12 cellular contexts compared by ENCODE assay signal in the genomic region with DNA sequence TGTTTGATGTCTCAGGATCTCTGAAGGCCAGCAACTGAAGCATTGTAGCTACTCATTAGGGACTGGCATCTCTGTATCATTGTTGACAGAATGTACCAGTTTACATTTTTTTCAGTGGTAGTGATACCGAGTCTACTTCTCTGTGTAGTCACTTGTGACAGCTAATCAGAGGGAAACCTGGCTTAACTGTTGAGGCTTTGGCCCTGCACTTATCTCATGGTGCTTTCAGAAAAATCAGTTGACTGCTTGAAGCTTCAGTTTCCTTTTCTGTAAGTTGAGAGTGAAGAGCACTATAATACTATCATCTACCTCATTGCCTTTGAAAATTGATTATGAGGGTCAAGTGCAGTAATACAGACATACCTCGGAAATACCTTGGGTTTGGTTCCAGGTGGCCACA.
A peak's percentile ranks its signal among the peaks of the same experiment; 100 is the strongest.
DNase-seq lines count a peak whose midpoint lies in the region; ATAC-seq and TF ChIP-seq lines count a peak whose summit lies in the region.
"Had no signal": no experiment of that assay in that cellular context is flagged by ENCODE, and none has a peak within 500 bp of the region (broad histone marks: within the 10 kb centered on the region; RNA-seq: fewer than 3 reads in every experiment).

No MANE protein-coding gene starts in this region.

- peaks cover 21% of the 10 kb centered on the region for H4K20me1 ChIP-seq in Karpas-422 (ENCODE audit: insufficient read depth, low read depth, low read length)

- H3K4me1 ChIP-seq in cardiac muscle cell (ENCODE audit: low read depth) (peaks cover 25% of the 10 kb centered on the region), Karpas-422 (ENCODE audit: low read length) (no peaks in the 10 kb centered on the region)

- no peak for TF ChIP-seq CTCF in cardiac muscle cell (IDR thresholded peaks at IDR 0.05; ENCODE audit: low read depth, low read length)
- TF ChIP-seq CTCF in WERI-Rb-1 (IDR thresholded peaks at IDR 0.05; ENCODE audit: low read depth, low read length) = no peak

- H3K4me3 ChIP-seq in cardiac muscle cell (no peak overlapping the region), WERI-Rb-1 (ENCODE audit: low read depth, low read length) (no peak overlapping the region), Karpas-422 (ENCODE audit: low read length) (no peak overlapping the region)

- H3K9me2 ChIP-seq in Karpas-422 (replicated peaks; ENCODE audit: insufficient read depth, low read length) = no peaks in the 10 kb centered on the region

- H3K4me2 ChIP-seq in Karpas-422 (ENCODE audit: low read depth, low read length, poor library complexity, severe bottlenecking) = no peak overlapping the region

- H3K36me3 ChIP-seq in cardiac muscle cell (no peaks in the 10 kb centered on the region), WERI-Rb-1 (no peaks in the 10 kb centered on the region), Karpas-422 (ENCODE audit: insufficient read depth, low read length) (no peaks in the 10 kb centered on the region)

- peak overlapping the region; percentile 70 for H3K27ac ChIP-seq in cardiac muscle cell
- no peak overlapping the region for H3K27ac ChIP-seq in WERI-Rb-1
- H3K27ac ChIP-seq in Karpas-422 (ENCODE audit: low read length) = no peak overlapping the region

- no peaks in the 10 kb centered on the region for H3K9me3 ChIP-seq in cardiac muscle cell (ENCODE audit: low read depth)
- H3K9me3 ChIP-seq in WERI-Rb-1 (ENCODE audit: severe bottlenecking) = no peaks in the 10 kb centered on the region
- H3K9me3 ChIP-seq in Karpas-422 (ENCODE audit: low read length) = no peaks in the 10 kb centered on the region

- H3K79me2 ChIP-seq in Karpas-422 (ENCODE audit: low read length) = no peaks in the 10 kb centered on the region

- peak in 1 of 2 donors; percentile 22 for DNase-seq in cardiac muscle cell (ENCODE audit: low read depth in 1 of 2, low spot score in 1 of 2)
- DNase-seq in WERI-Rb-1 = no peak
- no peak for DNase-seq in Karpas-422
- no peak for DNase-seq in activated CD4-positive, alpha-beta T cell treated with anti-CD3 and anti-CD28 coated beads, Interleukin-2, amount 50 U/mL, for 1 hour
- no peak for DNase-seq in DMS114 treated with DMSO at 0.1 percent for 48 hours (lab: John Stamatoyannopoulos, UW; ENCODE audit: unreplicated experiment)
- DNase-seq: effector CD8-positive, alpha-beta T cell; KG1; mesendoderm had no signal

- H3K27me3 ChIP-seq in cardiac muscle cell (no peaks in the 10 kb centered on the region), WERI-Rb-1 (ENCODE audit: insufficient read depth, low read depth, severe bottlenecking) (no peaks in the 10 kb centered on the region), Karpas-422 (ENCODE audit: low read length) (no peaks in the 10 kb centered on the region)

- ATAC-seq in GM18868 (IDR thresholded peaks at IDR 0.05; ENCODE audit: unreplicated experiment) = peak; percentile 82
- ATAC-seq in GM21737 (IDR thresholded peaks at IDR 0.05; ENCODE audit: unreplicated experiment) = peak; percentile 75
- peak; percentile 61 for ATAC-seq in HG03280 (IDR thresholded peaks at IDR 0.05; ENCODE audit: unreplicated experiment)
- ATAC-seq: stimulated activated effector memory CD8-positive, alpha-beta T cell treated with anti-CD3 and anti-CD28 coated beads, Interleukin-12 subunit alpha, Interleukin-12 subunit beta, amount 100 ng/mL, for 72 hours had no signal

- H2AFZ ChIP-seq in Karpas-422 (ENCODE audit: low read length) = no peak overlapping the region

- H3K9ac ChIP-seq in Karpas-422 (ENCODE audit: low read length) = no peak overlapping the region
